Comparison of ENCODE assay signal across 14 cellular contexts in the genomic region with DNA sequence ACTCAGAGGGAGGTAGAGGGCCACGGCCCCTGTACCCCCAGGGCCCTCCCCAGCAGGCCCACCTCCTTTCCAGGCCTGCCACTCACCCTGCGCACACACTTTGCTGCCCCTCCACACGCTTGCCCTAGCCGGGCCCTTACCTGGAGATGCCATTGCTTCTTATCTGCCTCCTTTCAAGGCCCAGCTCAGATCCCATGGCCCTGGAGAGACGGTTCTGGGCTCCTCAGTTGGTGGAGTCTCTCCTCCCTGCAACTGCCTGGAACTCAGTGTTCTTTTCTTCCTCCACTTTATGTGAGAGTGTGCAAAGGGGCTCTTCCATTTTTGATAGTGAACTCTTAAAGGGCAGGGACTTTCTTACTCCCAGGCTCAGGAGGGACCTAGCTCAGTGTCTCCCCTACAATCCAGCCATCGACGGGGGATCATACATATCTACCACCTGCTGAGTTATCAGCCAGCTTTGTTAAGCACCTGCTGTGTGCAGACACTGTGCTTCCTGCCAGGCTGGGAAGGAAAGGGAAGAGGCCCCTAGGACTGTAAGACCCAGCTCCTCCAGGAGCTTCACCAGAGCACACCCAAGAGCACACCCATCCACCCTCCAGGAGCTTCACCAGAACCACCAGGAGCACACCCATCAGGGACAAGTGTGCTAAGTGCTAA.
"Had no signal": no experiment of that assay in that cellular context is flagged by ENCODE, and none has a peak within 500 bp of the region (broad histone marks: within the 10 kb centered on the region; RNA-seq: fewer than 3 reads in every experiment).

No MANE protein-coding gene starts in this region.

- H3K9me3 Mint-ChIP-seq: activated T-helper 17 cell treated with anti-CD3 and anti-CD28 coated beads, Interleukin-2, amount 50 U/mL, for 72 hours; naive B cell had no signal

- H3K36me3 Mint-ChIP-seq: naive B cell had no signal

- H3K27ac Mint-ChIP-seq: activated T-helper 17 cell treated with anti-CD3 and anti-CD28 coated beads, Interleukin-2, amount 50 U/mL, for 72 hours; T-helper 17 cell had no signal

- H3K4me3 Mint-ChIP-seq: activated T-helper 17 cell treated with anti-CD3 and anti-CD28 coated beads, Interleukin-2, amount 50 U/mL, for 72 hours; naive B cell; T-helper 17 cell had no signal

- DNase-seq: activated CD4-positive, alpha-beta T cell treated with anti-CD3 and anti-CD28 coated beads for 4 hours; activated naive CD4-positive, alpha-beta T cell treated with Interleukin-2 at 50 U/mL for 16 hours; anterior cingulate cortex; brain microvascular endothelial cell; effector CD8-positive, alpha-beta T cell; foreskin melanocyte; midbrain; naive B cell; retina; stimulated activated CD4-positive, alpha-beta T cell treated with anti-CD3 and anti-CD28 coated beads, Interleukin-4, amount 100 ng/mL, for 1 hour; stimulated activated naive CD4-positive, alpha-beta T cell; T-helper 17 cell; upper lobe of right lung had no signal

- ATAC-seq: activated T-helper 17 cell treated with anti-CD3 and anti-CD28 coated beads, Interleukin-2, amount 50 U/mL, for 72 hours; T-helper 17 cell; upper lobe of right lung had no signal

- H3K4me1 Mint-ChIP-seq: activated T-helper 17 cell treated with anti-CD3 and anti-CD28 coated beads, Interleukin-2, amount 50 U/mL, for 72 hours had no signal
